14 cellular contexts compared by ENCODE assay signal in the genomic region with DNA sequence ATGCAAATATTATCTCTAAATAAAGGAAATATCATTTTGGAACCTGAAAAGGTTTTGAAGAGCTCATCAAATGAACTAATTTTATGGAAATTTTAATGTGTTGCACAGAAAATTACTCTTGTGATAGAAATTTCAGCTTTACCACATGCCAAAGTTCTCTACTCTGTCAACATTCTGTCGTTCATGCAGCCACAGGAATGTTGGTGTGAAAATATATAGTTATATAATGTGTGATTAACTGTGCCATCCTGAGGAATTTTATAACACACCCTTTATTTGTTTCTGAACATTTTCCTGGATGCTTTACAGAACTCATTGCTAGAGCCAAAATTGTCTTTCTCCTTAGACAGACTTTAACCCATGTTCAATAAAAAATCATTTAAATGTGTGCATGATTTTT.
DNase-seq lines count a peak whose midpoint lies in the region; ATAC-seq and TF ChIP-seq lines count a peak whose summit lies in the region.
"Had no signal": no experiment of that assay in that cellular context is flagged by ENCODE, and none has a peak within 500 bp of the region (broad histone marks: within the 10 kb centered on the region; RNA-seq: fewer than 3 reads in every experiment).

No MANE protein-coding gene starts in this region.

- peak overlapping the region; percentile 1 for H3K4me2 ChIP-seq in skeletal muscle satellite cell (ENCODE audit: low read length)
- H3K4me2 ChIP-seq: BLaER1 had no signal

- H3K36me3 ChIP-seq in RWPE2 (ENCODE audit: low read depth), result no peaks in the 10 kb centered on the region
- no peaks in the 10 kb centered on the region for H3K36me3 ChIP-seq in skeletal muscle satellite cell (ENCODE audit: insufficient read depth, low read length)
- H3K36me3 ChIP-seq: BLaER1, HAP-1 had no signal

- no peak overlapping the region for H3K9ac ChIP-seq in skeletal muscle satellite cell (ENCODE audit: low read depth, low read length)
- H3K9ac ChIP-seq: BLaER1 had no signal

- ATAC-seq in RWPE2 (ENCODE audit: low read depth), result peak; percentile 62

- H3K4me3 ChIP-seq in RWPE2 (ENCODE audit: severe bottlenecking), result no peak overlapping the region
- no peak overlapping the region for H3K4me3 ChIP-seq in skeletal muscle satellite cell (ENCODE audit: low read length)
- H3K4me3 ChIP-seq: BLaER1, HAP-1 had no signal

- DNase-seq in NCI-H526 treated with DMSO at 0.1 percent for 48 hours (lab: John Stamatoyannopoulos, UW), result peak; percentile 11
- DNase-seq in NCI-H526 (lab: John Stamatoyannopoulos, UW), result no peak
- DNase-seq in HS-5 (ENCODE audit: low read depth), result peak; percentile 8
- no peak for DNase-seq in RWPE2 (ENCODE audit: low spot score)
- DNase-seq in activated gamma-delta T cell (lab: John Stamatoyannopoulos, UW), result no peak
- no peak for DNase-seq in posterior cingulate gyrus
- DNase-seq in activated naive CD4-positive, alpha-beta T cell treated with Interleukin-2 at 50 U/mL for 16 hours, result no peak
- DNase-seq: AML-193, Calu3, DMS79 had no signal

- intact Hi-C loops in posterior cingulate gyrus (cut with DNase I), result no loop called here

- H3K9me3 ChIP-seq in RWPE2 (ENCODE audit: severe bottlenecking) (no peaks in the 10 kb centered on the region), skeletal muscle satellite cell (replicated peaks; ENCODE audit: low read length) (no peaks in the 10 kb centered on the region)
- H3K9me3 ChIP-seq: BLaER1, HAP-1 had no signal

- H3K27me3 ChIP-seq in RWPE2 (ENCODE audit: insufficient read depth, poor library complexity, severe bottlenecking), result no peaks in the 10 kb centered on the region
- H3K27me3 ChIP-seq in skeletal muscle satellite cell (ENCODE audit: control insufficient read depth, insufficient read depth, low read length), result no peaks in the 10 kb centered on the region
- H3K27me3 ChIP-seq: BLaER1 had no signal

- H3K27ac ChIP-seq in RWPE2 (ENCODE audit: poor library complexity, severe bottlenecking), result peak overlapping the region; percentile 56
- H3K27ac ChIP-seq: 22Rv1, BLaER1 had no signal

- H3K4me1 ChIP-seq in RWPE2 (ENCODE audit: insufficient read depth, poor library complexity, severe bottlenecking) (peaks cover 22% of the 10 kb centered on the region), skeletal muscle satellite cell (ENCODE audit: control insufficient read depth, insufficient read depth, low read length) (peaks cover 12% of the 10 kb centered on the region)
- H3K4me1 ChIP-seq: BLaER1, HAP-1 had no signal

- TF ChIP-seq CTCF in RWPE2 (IDR thresholded peaks at IDR 0.05; ENCODE audit: poor library complexity, severe bottlenecking), result no peak

Comparison
In these comparisons a context has a peak if more than half of its experiments do, and no peak if none do; other contexts are left out.
1. DNase-seq: peak in NCI-H526 treated with DMSO at 0.1 percent for 48 hours (single experiment) and HS-5 (single experiment); none in NCI-H526 (0 of 2), RWPE2 (single experiment), activated gamma-delta T cell (single experiment), posterior cingulate gyrus (0 of 10) and activated naive CD4-positive, alpha-beta T cell treated with Interleukin-2 at 50 U/mL for 16 hours (single experiment).